Comparison of ENCODE assay signal across 8 cellular contexts in the genomic region with DNA sequence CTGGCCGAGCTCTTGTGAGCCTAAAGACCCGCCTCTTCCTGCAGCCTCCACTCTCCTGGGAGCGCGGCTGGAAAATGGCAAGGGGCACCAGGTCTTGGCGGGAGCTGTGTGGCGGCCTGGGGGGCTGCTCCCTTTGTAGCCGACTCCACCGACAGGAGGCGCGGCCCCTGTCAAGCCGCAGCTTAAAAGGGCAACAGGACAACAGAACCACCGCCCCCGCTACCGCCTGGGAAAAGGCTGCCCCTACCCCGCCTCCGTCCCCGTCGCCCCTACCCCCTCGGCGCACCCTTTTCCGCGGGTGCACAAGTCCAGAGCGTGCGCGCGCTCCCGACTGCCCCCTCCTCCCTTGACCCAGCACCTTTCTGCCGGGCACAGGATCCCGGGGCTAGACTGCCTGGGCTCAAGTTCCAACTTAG.
DNase-seq lines count a peak whose midpoint lies in the region; ATAC-seq, FAIRE-seq and TF ChIP-seq lines count a peak whose summit lies in the region.
"Not testable (repeated sequence)": the region's sequence is repeated elsewhere in the genome, so short reads cannot be mapped to it uniquely, and the experiment has no call there.

No MANE protein-coding gene starts in this region.

- not testable (repeated sequence) for H3K4me1 ChIP-seq in Panc1 (ENCODE audit: control insufficient read depth, insufficient read depth, low read length); mesendoderm (ENCODE audit: control insufficient read depth, low read depth, low read length); sigmoid colon

- H3K36me3 Mint-ChIP-seq in chondrocyte (ENCODE audit: low read depth), result not testable (repeated sequence)

- not testable (repeated sequence) for DNase-seq in H7; Panc1 (ENCODE audit: low read depth, low spot score); chondrocyte (ENCODE audit: low spot score); left ventricle myocardium superior; urothelium cell line (ENCODE audit: low spot score)
- DNase-seq in activated CD8-positive, alpha-beta memory T cell treated with anti-CD3 and anti-CD28 coated beads for 24 hours, result peak; percentile 56
- DNase-seq in mesendoderm (peak; percentile 78), sigmoid colon (peak; percentile 18)

- not testable (repeated sequence) for BruUV-seq in Panc1 (replicated peaks; lab: Mats Ljungman, UMichigan)

- not testable (repeated sequence) for H3K23ac ChIP-seq in mesendoderm (ENCODE audit: low read length)

- H3K56ac ChIP-seq in mesendoderm (ENCODE audit: low read length), result peak overlapping the region; percentile 42

- not testable (repeated sequence) for H3K27ac Mint-ChIP-seq in chondrocyte (ENCODE audit: unreplicated experiment)

- peak overlapping the region; percentile 28 for H3K4me3 ChIP-seq in H7 (ENCODE audit: insufficient read depth, low read depth, low read length)
- not testable (repeated sequence) for H3K4me3 ChIP-seq in Panc1 (ENCODE audit: low read depth in 2 of 2, low read length in 2 of 2); mesendoderm (ENCODE audit: low read length)
- H3K4me3 ChIP-seq in sigmoid colon, result peak overlapping the region in 1 of 4 donors; percentile 17

- not testable (repeated sequence) for H3K79me2 ChIP-seq in mesendoderm (ENCODE audit: control insufficient read depth, insufficient read depth, low read length)

- not testable (repeated sequence) for H2BK120ac ChIP-seq in mesendoderm (ENCODE audit: low read depth, low read length)

- H2BK5ac ChIP-seq in mesendoderm (ENCODE audit: low read length), result not testable (repeated sequence)

- H3K79me1 ChIP-seq in mesendoderm (ENCODE audit: low read length), result not testable (repeated sequence)

- not testable (repeated sequence) for TF ChIP-seq CTCF in Panc1 (IDR thresholded peaks at IDR 0.05); sigmoid colon (IDR thresholded peaks at IDR 0.05)
- peak; percentile 29 for TF ChIP-seq CTCF in chondrocyte (IDR thresholded peaks at IDR 0.05)

- H3K36me3 ChIP-seq in H7 (replicated peaks; ENCODE audit: control insufficient read depth, insufficient read depth, low read length); Panc1 (ENCODE audit: control insufficient read depth, insufficient read depth, low read length); mesendoderm (ENCODE audit: control insufficient read depth, insufficient read depth, low read length); sigmoid colon: not testable (repeated sequence)

- intact Hi-C loops in Panc1 (cut with micrococcal nuclease; ENCODE audit: unreplicated experiment); left ventricle myocardium superior (cut with micrococcal nuclease); sigmoid colon (cut with DNase I): not testable (repeated sequence)

- CTCF ChIA-PET in Panc1 (lab: Charles Lee), result not testable (repeated sequence)

- POLR2A ChIA-PET in Panc1 (lab: Charles Lee), result not testable (repeated sequence)

- ATAC-seq in Panc1 (peak; percentile 67), left ventricle myocardium superior (peak; percentile 22)

- H3K9me3 ChIP-seq in Panc1 (ENCODE audit: control insufficient read depth, insufficient read depth, low read depth, low read length); sigmoid colon: not testable (repeated sequence)

- not testable (repeated sequence) for H2BK15ac ChIP-seq in mesendoderm (replicated peaks; ENCODE audit: low read depth)

- not testable (repeated sequence) for H3K4me2 ChIP-seq in mesendoderm (ENCODE audit: low read length)

- TF ChIP-seq EP300 in sigmoid colon (IDR thresholded peaks at IDR 0.05), result not testable (repeated sequence)

- H3K4ac ChIP-seq in mesendoderm (ENCODE audit: low read depth, low read length), result not testable (repeated sequence)

- peak; percentile 37 for FAIRE-seq in urothelium cell line (lab: Jason Lieb, UNC)

- not testable (repeated sequence) for TF ChIP-seq POLR2A in sigmoid colon (IDR thresholded peaks at IDR 0.05)

- not testable (repeated sequence) for H3K18ac ChIP-seq in mesendoderm (ENCODE audit: low read length)

- H4K8ac ChIP-seq in mesendoderm (ENCODE audit: low read depth, low read length), result not testable (repeated sequence)

- not testable (repeated sequence) for H3K4me1 Mint-ChIP-seq in chondrocyte (ENCODE audit: low read depth)

- not testable (repeated sequence) for H3K27me3 ChIP-seq in H7 (ENCODE audit: control insufficient read depth, insufficient read depth, low read length); Panc1 (ENCODE audit: control insufficient read depth, insufficient read depth, low read length); mesendoderm (ENCODE audit: insufficient read depth, low read length, poor library complexity); sigmoid colon

- not testable (repeated sequence) for H3K9me3 Mint-ChIP-seq in chondrocyte (ENCODE audit: low read depth)

- H3K27ac ChIP-seq in Panc1 (ENCODE audit: low read length); mesendoderm (ENCODE audit: low read depth, low read length); sigmoid colon: not testable (repeated sequence)

- WGBS in mesendoderm (ENCODE audit: extremely low coverage, insufficient coverage, low lambda C conversion rate), result no CpG with 5 or more reads among the region's 29 CpGs
- 0 to 2% methylated on average over 25 of the region's 29 CpGs for WGBS in sigmoid colon, 2 donors

- in situ Hi-C loops in Panc1 (cut with HindIII; ENCODE audit: low pct_unique_long_range_greater_than_20kb, low sequenced_read_pairs), result not testable (repeated sequence)

- H4K5ac ChIP-seq in mesendoderm (ENCODE audit: low read length), result not testable (repeated sequence)

- not testable (repeated sequence) for H3K9ac ChIP-seq in mesendoderm (ENCODE audit: low read length)

- not testable (repeated sequence) for H2AK5ac ChIP-seq in mesendoderm (ENCODE audit: low read length)

- H3K27me3 Mint-ChIP-seq in chondrocyte (ENCODE audit: low read depth), result not testable (repeated sequence)

- not testable (repeated sequence) for H3K4me3 Mint-ChIP-seq in chondrocyte (ENCODE audit: unreplicated experiment)
